ENCODE assay signal across 15 cellular contexts in genomic region chr13:100916943-100917342, GRCh38.
"Had no signal": no experiment of that assay in that cellular context is flagged by ENCODE, and none has a peak within 500 bp of the region (broad histone marks: within the 10 kb centered on the region; RNA-seq: fewer than 3 reads in every experiment).

No MANE protein-coding gene starts in this region.

- H3K9me3 ChIP-seq: colonic mucosa, gastrocnemius medialis, upper lobe of right lung had no signal

- H3K4me3 ChIP-seq: colonic mucosa, gastrocnemius medialis, heart right ventricle, upper lobe of right lung had no signal

- H3K27me3 ChIP-seq: colonic mucosa, gastrocnemius medialis, heart right ventricle, upper lobe of right lung had no signal

- H3K9me3 Mint-ChIP-seq: activated T-helper 1 cell treated with anti-CD3 and anti-CD28 coated beads, Interleukin-12 subunit alpha, Interleukin-12 subunit beta, Interleukin-2, Interleukin-4 antibody, amounts not matched to agents 30 ng/mL and 10 ng/mL and 1 ng/mL, durations not matched to agents 14 hours and 24 hours and 36 hours had no signal

- H3K36me3 ChIP-seq: colonic mucosa, gastrocnemius medialis, heart right ventricle, upper lobe of right lung had no signal

- H3K27ac ChIP-seq: colonic mucosa, epithelial cell of prostate, gastrocnemius medialis, heart right ventricle, upper lobe of right lung had no signal

- H3K4me1 ChIP-seq: colonic mucosa, gastrocnemius medialis, heart right ventricle, upper lobe of right lung had no signal

- H3K4me3 Mint-ChIP-seq: activated naive CD8-positive, alpha-beta T cell treated with anti-CD3 and anti-CD28 coated beads, Interleukin-2, amount 50 U/mL, for 24 hours; activated T-helper 1 cell treated with anti-CD3 and anti-CD28 coated beads, Interleukin-12 subunit alpha, Interleukin-12 subunit beta, Interleukin-2, Interleukin-4 antibody, amounts not matched to agents 30 ng/mL and 10 ng/mL and 1 ng/mL, durations not matched to agents 14 hours and 24 hours and 36 hours; memory B cell; stimulated activated naive CD8-positive, alpha-beta T cell treated with anti-CD3 and anti-CD28 coated beads, Interleukin-15, Interleukin-2, amounts not matched to agents 100 ng/mL and 50 ng/mL, for 24 hours had no signal

- H3K4me1 Mint-ChIP-seq: activated naive CD8-positive, alpha-beta T cell treated with anti-CD3 and anti-CD28 coated beads, Interleukin-2, amount 50 U/mL, for 24 hours; memory B cell had no signal

- DNase-seq: activated CD4-positive, alpha-beta T cell treated with anti-CD3 and anti-CD28 coated beads for 4 hours; activated naive CD4-positive, alpha-beta T cell; activated naive CD8-positive, alpha-beta T cell treated with anti-CD3 and anti-CD28 coated beads, Interleukin-2, amount 50 U/mL, for 24 hours; colonic mucosa; effector CD8-positive, alpha-beta T cell; gastrocnemius medialis; heart right ventricle; stimulated activated CD4-positive, alpha-beta T cell treated with anti-CD3 and anti-CD28 coated beads, Interleukin-4, amount 100 ng/mL, for 1 hour; stimulated activated CD8-positive, alpha-beta memory T cell treated with anti-CD3 and anti-CD28 coated beads, Interleukin-4, amount 100 ng/mL, for 48 hours; upper lobe of right lung had no signal

- ATAC-seq: activated naive CD8-positive, alpha-beta T cell treated with anti-CD3 and anti-CD28 coated beads, Interleukin-2, amount 50 U/mL, for 24 hours; gastrocnemius medialis; heart right ventricle; upper lobe of right lung had no signal

- H3K27ac Mint-ChIP-seq: activated naive CD8-positive, alpha-beta T cell treated with anti-CD3 and anti-CD28 coated beads, Interleukin-2, amount 50 U/mL, for 24 hours; activated T-helper 1 cell treated with anti-CD3 and anti-CD28 coated beads, Interleukin-12 subunit alpha, Interleukin-12 subunit beta, Interleukin-2, Interleukin-4 antibody, amounts not matched to agents 30 ng/mL and 10 ng/mL and 1 ng/mL, durations not matched to agents 14 hours and 24 hours and 36 hours; memory B cell; stimulated activated naive CD8-positive, alpha-beta T cell treated with anti-CD3 and anti-CD28 coated beads, Interleukin-15, Interleukin-2, amounts not matched to agents 100 ng/mL and 50 ng/mL, for 24 hours had no signal

- H3K36me3 Mint-ChIP-seq: memory B cell had no signal

- FAIRE-seq: islet of Langerhans had no signal
